Comparison of ENCODE assay signal across 26 cellular contexts in the genomic region with DNA sequence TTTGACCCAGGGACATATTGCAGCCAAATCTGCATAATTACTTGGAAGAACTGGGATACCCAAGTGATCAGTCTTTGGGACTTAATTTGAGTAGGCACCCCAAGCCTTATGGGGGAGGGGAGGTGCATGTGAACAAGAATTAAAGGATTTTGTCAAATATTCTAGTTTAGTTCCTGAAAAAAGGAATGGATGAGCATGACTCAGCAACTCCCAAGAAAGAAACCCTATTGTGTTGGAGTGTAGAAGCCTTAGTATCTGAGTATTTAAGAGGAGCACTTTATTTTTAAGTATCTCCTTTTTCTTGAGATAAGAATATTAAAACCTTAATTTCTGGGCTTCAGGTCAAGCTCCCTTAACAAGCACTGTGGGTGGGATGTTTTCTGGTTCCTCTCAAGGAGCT.
"Had no signal": no experiment of that assay in that cellular context is flagged by ENCODE, and none has a peak within 500 bp of the region (broad histone marks: within the 10 kb centered on the region; RNA-seq: fewer than 3 reads in every experiment).

No MANE protein-coding gene starts in this region.

- FAIRE-seq: astrocyte had no signal

- H3K9me3 ChIP-seq: MG63, Peyer's patch, SJCRH30, SK-N-SH had no signal

- H3K9me2 ChIP-seq: SK-N-SH had no signal

- H3K4me3 Mint-ChIP-seq: activated CD4-positive, alpha-beta memory T cell treated with anti-CD3 and anti-CD28 coated beads, Interleukin-2, amount 10 ng/mL, durations not matched to agents 7 days and 5 days; activated CD4-positive, alpha-beta T cell treated with anti-CD3 and anti-CD28 coated beads for 36 hours; activated naive CD4-positive, alpha-beta T cell treated with anti-CD3 and anti-CD28 coated beads for 36 hours; activated naive CD8-positive, alpha-beta T cell; activated T-helper 17 cell treated with anti-CD3 and anti-CD28 coated beads, Interleukin-2, amount 50 U/mL, for 72 hours; brain; central memory CD8-positive, alpha-beta T cell had no signal

- ATAC-seq: activated CD4-positive, alpha-beta T cell treated with anti-CD3 and anti-CD28 coated beads for 36 hours; activated T-helper 17 cell treated with anti-CD3 and anti-CD28 coated beads, Interleukin-2, amount 50 U/mL, for 72 hours had no signal

- H3K27me3 ChIP-seq: MG63, Peyer's patch, SJCRH30 had no signal

- H3K27me3 Mint-ChIP-seq: activated CD4-positive, alpha-beta T cell treated with anti-CD3 and anti-CD28 coated beads for 36 hours had no signal

- H3K27ac ChIP-seq: Peyer's patch, RWPE1, SJCRH30, WERI-Rb-1 had no signal

- H3K4me3 ChIP-seq: MG63, Peyer's patch, SJCRH30 had no signal

- H3K9me3 Mint-ChIP-seq: activated naive CD4-positive, alpha-beta T cell treated with anti-CD3 and anti-CD28 coated beads for 36 hours; brain; central memory CD8-positive, alpha-beta T cell had no signal

- H3K4me1 ChIP-seq: Peyer's patch, SJCRH30 had no signal

- H3K4me1 Mint-ChIP-seq: central memory CD8-positive, alpha-beta T cell had no signal

- H3K36me3 ChIP-seq: MG63, Peyer's patch, SJCRH30, WERI-Rb-1 had no signal

- H3K4me2 ChIP-seq: SK-N-SH had no signal

- H3K27ac Mint-ChIP-seq: activated CD4-positive, alpha-beta memory T cell treated with anti-CD3 and anti-CD28 coated beads, Interleukin-2, amount 10 ng/mL, durations not matched to agents 7 days and 5 days; activated CD4-positive, alpha-beta T cell treated with anti-CD3 and anti-CD28 coated beads for 36 hours; activated naive CD4-positive, alpha-beta T cell treated with anti-CD3 and anti-CD28 coated beads for 36 hours; activated naive CD8-positive, alpha-beta T cell; activated T-helper 17 cell treated with anti-CD3 and anti-CD28 coated beads, Interleukin-2, amount 50 U/mL, for 72 hours; brain had no signal

- DNase-seq: activated CD4-positive, alpha-beta memory T cell treated with anti-CD3 and anti-CD28 coated beads, Interleukin-2, amount 10 ng/mL, durations not matched to agents 7 days and 5 days; activated CD4-positive, alpha-beta T cell treated with anti-CD3 and anti-CD28 coated beads for 36 hours; activated CD4-positive, alpha-beta T cell treated with anti-CD3 and anti-CD28 coated beads, Interleukin-2, amount 50 U/mL, for 1 hour; activated gamma-delta T cell; activated naive CD4-positive, alpha-beta T cell treated with anti-CD3 and anti-CD28 coated beads for 36 hours; activated T-cell treated with anti-CD3 and anti-CD28 coated beads for 4 hours; activated T-cell treated with anti-CD3 and anti-CD28 coated beads, Interleukin-2, amount 50 U/mL, for 48 hours; amygdala; MG63; NCI-H187 treated with DMSO at 0.1 percent for 48 hours; NCI-H2081 treated with DMSO at 0.1 percent for 48 hours; NCI-H510A treated with DMSO at 0.1 percent for 48 hours; NK-92 treated with Interleukin-12 subunit alpha and Interleukin-12 subunit beta, amount 100 ng/mL, for 24 hours; OCI-M1; Peyer's patch; Right ventricle myocardium superior; SJCRH30; SK-N-SH; T-helper 1 cell; WERI-Rb-1 had no signal

- H3K36me3 Mint-ChIP-seq: brain had no signal
